ENCODE assay signal across 28 cellular contexts in genomic region chr16:66370786-66371684, GRCh38. TPM values are rescaled to one million over a fixed set of nuclear protein-coding genes. Genes with fewer than 3 reads are reported as not detected.
DNase-seq lines count a peak whose midpoint lies in the region; TF ChIP-seq lines count a peak whose summit lies in the region.
"Had no signal": no experiment of that assay in that cellular context is flagged by ENCODE, and none has a peak within 500 bp of the region (broad histone marks: within the 10 kb centered on the region; RNA-seq: fewer than 3 reads in every experiment).

No MANE protein-coding gene starts in this region.

- H2AFZ ChIP-seq in mammary epithelial cell (ENCODE audit: low read depth, low read length) (no peak overlapping the region), neuronal stem cell (ENCODE audit: low read length) (peak overlapping the region; percentile 28), GM23248 (no peak overlapping the region)

- no peaks in the 10 kb centered on the region for H3K9me3 ChIP-seq in breast epithelium
- no peaks in the 10 kb centered on the region for H3K9me3 ChIP-seq in mammary epithelial cell (replicated peaks; ENCODE audit: insufficient read depth, low read length)
- no peaks in the 10 kb centered on the region for H3K9me3 ChIP-seq in neuronal stem cell (replicated peaks in 1 of 2; ENCODE audit: control insufficient read depth in 2 of 2, insufficient read depth in 1 of 2, low read depth in 1 of 2, low read length in 2 of 2)
- H3K9me3 ChIP-seq in testis, result no peaks in the 10 kb centered on the region
- H3K9me3 ChIP-seq in BE2C, result no peaks in the 10 kb centered on the region
- H3K9me3 ChIP-seq in GM23248 (ENCODE audit: low read depth), result no peaks in the 10 kb centered on the region
- H3K9me3 ChIP-seq: ascending aorta, SK-N-SH had no signal

- H3K4me3 Mint-ChIP-seq in endothelial cell (ENCODE audit: unreplicated experiment) (peak overlapping the region; percentile 96), mesothelial cell of epicardium (no peak overlapping the region)
- H3K4me3 Mint-ChIP-seq: activated CD4-positive, alpha-beta memory T cell treated with anti-CD3 and anti-CD28 coated beads, Interleukin-2, amount 10 ng/mL, durations not matched to agents 7 days and 5 days; activated naive CD4-positive, alpha-beta T cell treated with anti-CD3 and anti-CD28 coated beads, Interleukin-2, amount 50 U/mL, for 24 hours; activated T-helper 17 cell treated with anti-CD3 and anti-CD28 coated beads, Interleukin-2, amount 50 U/mL, for 72 hours; naive B cell; stimulated activated memory B cell treated with anti-CD40 and anti-IgM and Interleukin-4, amounts not matched to agents 10 μg/mL and 1 μg/mL and 100 μg/mL, for 72 hours; T-helper 1 cell treated with Interleukin-12 subunit alpha and Interleukin-12 subunit beta and Interleukin-4 antibody, amounts not matched to agents 30 μg/mL and 1 μg/mL, for 36 hours had no signal

- H3K18ac ChIP-seq in neuronal stem cell (ENCODE audit: low read length), result peak overlapping the region; percentile 39

- no peaks in the 10 kb centered on the region for H3K79me1 ChIP-seq in neuronal stem cell (ENCODE audit: low read depth, low read length)

- in situ Hi-C loops in mammary epithelial cell (cut with MboI; ENCODE audit: low sequenced_read_pairs in 2 of 2) (no loop called here), GM23248 (cut with MboI) (no loop called here)

- TF ChIP-seq POLR2A in breast epithelium (IDR thresholded peaks at IDR 0.05) (no peak), testis (IDR thresholded peaks at IDR 0.05) (no peak)

- peak overlapping the region; percentile 12 for H2AK5ac ChIP-seq in neuronal stem cell (ENCODE audit: low read depth, low read length)

- H3K4me2 ChIP-seq in mammary epithelial cell (ENCODE audit: insufficient read depth, low read depth, low read length) (no peak overlapping the region), neuronal stem cell (ENCODE audit: insufficient read depth, low read length, poor library complexity, severe bottlenecking) (no peak overlapping the region), GM23248 (ENCODE audit: unreplicated experiment) (no peak overlapping the region)
- H3K4me2 ChIP-seq: SK-N-SH had no signal

- 81% methylated on average over 7 of the region's 9 CpGs for WGBS in mammary epithelial cell (ENCODE audit: low coverage, missing lambda C conversion rate)
- no CpG with 5 or more reads among the region's 9 CpGs for WGBS in neuronal stem cell (ENCODE audit: extremely low coverage in 2 of 2, insufficient read length in 2 of 2, insufficient replicate concordance in 1 of 2), 2 donors
- WGBS in testis, 2 donors, result 47 to 66% methylated on average over 4 to 9 of the region's 9 CpGs
- 61 to 62% methylated on average over 8 to 9 of the region's 9 CpGs for WGBS in GM23248 (ENCODE audit: low coverage in 1 of 2, low lambda C conversion rate in 2 of 2, missing lambda C conversion rate in 2 of 2), 2 experiments

- H3K9ac ChIP-seq in mammary epithelial cell (ENCODE audit: insufficient read depth, low read length) (no peak overlapping the region), neuronal stem cell (ENCODE audit: low read depth, low read length, poor library complexity) (no peak overlapping the region), GM23248 (no peak overlapping the region)
- H3K9ac ChIP-seq: SK-N-SH had no signal

- H3K27me3 Mint-ChIP-seq in endothelial cell (ENCODE audit: unreplicated experiment), result peaks cover 21% of the 10 kb centered on the region
- no peaks in the 10 kb centered on the region for H3K27me3 Mint-ChIP-seq in mesothelial cell of epicardium (ENCODE audit: low read depth)

- intact Hi-C loops in breast epithelium (cut with DNase I; ENCODE audit: low total_unique reads), result no loop called here
- intact Hi-C loops in mammary epithelial cell (cut with micrococcal nuclease), result no loop called here
- intact Hi-C loops in testis (cut with DNase I; ENCODE audit: low total_unique reads), result no loop called here

- no peaks in the 10 kb centered on the region for H3K9me2 ChIP-seq in GM23248 (ENCODE audit: insufficient read depth)
- H3K9me2 ChIP-seq: SK-N-SH had no signal

- H4K91ac ChIP-seq in neuronal stem cell (ENCODE audit: low read depth, low read length, poor library complexity), result no peak overlapping the region

- no peak overlapping the region for H2BK120ac ChIP-seq in neuronal stem cell (ENCODE audit: low read depth, low read length)

- no peak overlapping the region for H2BK15ac ChIP-seq in neuronal stem cell (ENCODE audit: low read length)

- no peaks in the 10 kb centered on the region for H3K27me3 ChIP-seq in breast epithelium
- no peaks in the 10 kb centered on the region for H3K27me3 ChIP-seq in mammary epithelial cell (ENCODE audit: insufficient read depth, low read length)
- H3K27me3 ChIP-seq in neuronal stem cell (ENCODE audit: control insufficient read depth in 3 of 3, insufficient read depth in 3 of 3, low read depth in 1 of 3, low read length in 3 of 3), result no peaks in the 10 kb centered on the region
- no peaks in the 10 kb centered on the region for H3K27me3 ChIP-seq in testis
- no peaks in the 10 kb centered on the region for H3K27me3 ChIP-seq in BE2C
- peaks cover 3% of the 10 kb centered on the region; the same call in 1 of the 2 replicates for H3K27me3 ChIP-seq in GM23248 (replicated peaks; ENCODE audit: insufficient read depth)
- H3K27me3 ChIP-seq: ascending aorta had no signal

- H3K36me3 Mint-ChIP-seq in endothelial cell (ENCODE audit: low read depth, unreplicated experiment), result peaks cover 46% of the 10 kb centered on the region
- no peaks in the 10 kb centered on the region for H3K36me3 Mint-ChIP-seq in mesothelial cell of epicardium
- H3K36me3 Mint-ChIP-seq: activated naive CD4-positive, alpha-beta T cell treated with anti-CD3 and anti-CD28 coated beads, Interleukin-2, amount 50 U/mL, for 24 hours; CD4-positive, CD25-positive, alpha-beta regulatory T cell; naive B cell; stimulated activated memory B cell treated with anti-CD40 and anti-IgM and Interleukin-4, amounts not matched to agents 10 μg/mL and 1 μg/mL and 100 μg/mL, for 72 hours had no signal

- H3K14ac ChIP-seq in neuronal stem cell (ENCODE audit: low read length), result no peak overlapping the region

- H3K23ac ChIP-seq in neuronal stem cell (ENCODE audit: low read depth, low read length, poor library complexity), result no peak overlapping the region

- H3K27ac Mint-ChIP-seq in endothelial cell (ENCODE audit: unreplicated experiment), result peak overlapping the region; percentile 84
- H3K27ac Mint-ChIP-seq in mesothelial cell of epicardium, result no peak overlapping the region
- H3K27ac Mint-ChIP-seq: activated CD4-positive, alpha-beta memory T cell treated with anti-CD3 and anti-CD28 coated beads, Interleukin-2, amount 10 ng/mL, durations not matched to agents 7 days and 5 days; activated naive CD4-positive, alpha-beta T cell treated with anti-CD3 and anti-CD28 coated beads, Interleukin-2, amount 50 U/mL, for 24 hours; activated T-helper 17 cell treated with anti-CD3 and anti-CD28 coated beads, Interleukin-2, amount 50 U/mL, for 72 hours; CD4-positive, CD25-positive, alpha-beta regulatory T cell; stimulated activated memory B cell treated with anti-CD40 and anti-IgM and Interleukin-4, amounts not matched to agents 10 μg/mL and 1 μg/mL and 100 μg/mL, for 72 hours; T-helper 1 cell treated with Interleukin-12 subunit alpha and Interleukin-12 subunit beta and Interleukin-4 antibody, amounts not matched to agents 30 μg/mL and 1 μg/mL, for 36 hours had no signal

- H3K79me2 ChIP-seq in mammary epithelial cell (ENCODE audit: insufficient read depth, low read length) (no peaks in the 10 kb centered on the region), GM23248 (ENCODE audit: insufficient read depth) (no peaks in the 10 kb centered on the region)

- H4K8ac ChIP-seq in neuronal stem cell (ENCODE audit: low read depth, low read length), result no peak overlapping the region

- H3K9me3 Mint-ChIP-seq in endothelial cell (ENCODE audit: unreplicated experiment) (no peaks in the 10 kb centered on the region), mesothelial cell of epicardium (no peaks in the 10 kb centered on the region)
- H3K9me3 Mint-ChIP-seq: activated CD4-positive, alpha-beta memory T cell treated with anti-CD3 and anti-CD28 coated beads, Interleukin-2, amount 10 ng/mL, durations not matched to agents 7 days and 5 days; activated naive CD4-positive, alpha-beta T cell treated with anti-CD3 and anti-CD28 coated beads, Interleukin-2, amount 50 U/mL, for 24 hours; activated T-helper 17 cell treated with anti-CD3 and anti-CD28 coated beads, Interleukin-2, amount 50 U/mL, for 72 hours; CD4-positive, CD25-positive, alpha-beta regulatory T cell; naive B cell; stimulated activated memory B cell treated with anti-CD40 and anti-IgM and Interleukin-4, amounts not matched to agents 10 μg/mL and 1 μg/mL and 100 μg/mL, for 72 hours; T-helper 1 cell treated with Interleukin-12 subunit alpha and Interleukin-12 subunit beta and Interleukin-4 antibody, amounts not matched to agents 30 μg/mL and 1 μg/mL, for 36 hours had no signal

- H3K4me1 Mint-ChIP-seq in endothelial cell (ENCODE audit: unreplicated experiment) (peaks cover 64% of the 10 kb centered on the region), mesothelial cell of epicardium (no peaks in the 10 kb centered on the region)
- H3K4me1 Mint-ChIP-seq: activated T-helper 17 cell treated with anti-CD3 and anti-CD28 coated beads, Interleukin-2, amount 50 U/mL, for 72 hours had no signal

- H4K20me1 ChIP-seq in mammary epithelial cell (ENCODE audit: insufficient read depth, low read length), result no peaks in the 10 kb centered on the region
- H4K20me1 ChIP-seq in GM23248 (ENCODE audit: insufficient read depth), result no peaks in the 10 kb centered on the region

- CTCF ChIA-PET in mammary epithelial cell (lab: Charles Lee; ENCODE audit: low non-redundant PET), result no interaction called here

- no peaks in the 10 kb centered on the region for H3K36me3 ChIP-seq in breast epithelium
- H3K36me3 ChIP-seq in mammary epithelial cell (ENCODE audit: insufficient read depth, low read length), result no peaks in the 10 kb centered on the region
- no peaks in the 10 kb centered on the region for H3K36me3 ChIP-seq in neuronal stem cell (replicated peaks in 1 of 2; ENCODE audit: control insufficient read depth in 2 of 2, insufficient read depth in 2 of 2, low read length in 2 of 2)
- H3K36me3 ChIP-seq in testis (ENCODE audit: low read depth, missing control alignments), result no peaks in the 10 kb centered on the region
- H3K36me3 ChIP-seq in BE2C, result no peaks in the 10 kb centered on the region
- no peaks in the 10 kb centered on the region for H3K36me3 ChIP-seq in GM23248 (ENCODE audit: low read depth)
- H3K36me3 ChIP-seq: ascending aorta had no signal

- dilution Hi-C loops in mammary epithelial cell (cut with HindIII; ENCODE audit: low sequenced_read_pairs), result no loop called here

- H3K27ac ChIP-seq in breast epithelium (peak overlapping the region; percentile 11 to 88), mammary epithelial cell (ENCODE audit: insufficient read depth, low read depth, low read length) (no peak overlapping the region), neuronal stem cell (replicated peaks; ENCODE audit: low read length) (no peak overlapping the region), testis (peak overlapping the region in 1 of 2 donors; percentile 44), GM23248 (no peak overlapping the region)
- H3K27ac ChIP-seq: ascending aorta had no signal

- BruUV-seq in mammary epithelial cell (replicated peaks; lab: Mats Ljungman, UMichigan), result no TSS peak

- DNase-seq in breast epithelium (ENCODE audit: low spot score in 2 of 2) (no peak), mammary epithelial cell (no peak), endothelial cell (ENCODE audit: low spot score) (no peak), neuronal stem cell (ENCODE audit: low spot score) (no peak), testis (peak; percentile 55), mesothelial cell of epicardium (ENCODE audit: low spot score in 2 of 2, unreplicated experiment in 2 of 2) (no peak), BE2C (no peak), GM23248 (no peak)
- DNase-seq: 8988T; activated CD4-positive, alpha-beta memory T cell treated with anti-CD3 and anti-CD28 coated beads, Interleukin-2, amount 10 ng/mL, durations not matched to agents 7 days and 5 days; activated CD4-positive, CD25-positive, alpha-beta regulatory T cell treated with anti-CD3 and anti-CD28 coated beads, Interleukin-2, amount 50 U/mL, for 72 hours; caudate nucleus; CD4-positive, CD25-positive, alpha-beta regulatory T cell; dermis blood vessel endothelial cell; mesendoderm; naive B cell; NCI-H1436; NCI-H345; NCI-H748 treated with DMSO at 0.1 percent for 48 hours; retina; SK-N-SH; stimulated activated CD4-positive, alpha-beta T cell treated with anti-CD3 and anti-CD28 coated beads, Interleukin-12 subunit alpha, Interleukin-12 subunit beta, amount 100 ng/mL, for 4 hours; stimulated activated CD4-positive, alpha-beta T cell treated with anti-CD3 and anti-CD28 coated beads, Interleukin-4, amount 100 ng/mL, for 24 hours had no signal

- peak overlapping the region; percentile 7 for H2BK5ac ChIP-seq in neuronal stem cell (ENCODE audit: low read length)

- H3K4me1 ChIP-seq in breast epithelium, result peaks cover 3 to 10% of the 10 kb centered on the region in 2 donors
- H3K4me1 ChIP-seq in mammary epithelial cell (ENCODE audit: insufficient read depth, low read length), result peaks cover 3% of the 10 kb centered on the region
- H3K4me1 ChIP-seq in neuronal stem cell (ENCODE audit: control insufficient read depth in 2 of 2, insufficient read depth in 1 of 2, low read depth in 1 of 2, low read length in 2 of 2), result peaks cover 13 to 16% of the 10 kb centered on the region in 2 donors
- H3K4me1 ChIP-seq in testis, result peaks cover 16% of the 10 kb centered on the region
- no peaks in the 10 kb centered on the region for H3K4me1 ChIP-seq in BE2C
- no peaks in the 10 kb centered on the region for H3K4me1 ChIP-seq in GM23248 (ENCODE audit: insufficient read depth)

- TF ChIP-seq CTCF in breast epithelium (IDR thresholded peaks at IDR 0.05), result no peak
- TF ChIP-seq CTCF in mammary epithelial cell (conservative IDR thresholded peaks at IDR 0.05 in 1 of 2, IDR thresholded peaks at IDR 0.05 in 1 of 2; ENCODE audit: extremely low read depth in 1 of 2, insufficient read depth in 1 of 2, low read depth in 1 of 2, low read length in 2 of 2), result no peak
- TF ChIP-seq CTCF in endothelial cell (IDR thresholded peaks at IDR 0.05; ENCODE audit: unreplicated experiment), result no peak
- no peak for TF ChIP-seq CTCF in testis (IDR thresholded peaks at IDR 0.05)
- no peak for TF ChIP-seq CTCF in mesothelial cell of epicardium (IDR thresholded peaks at IDR 0.05; ENCODE audit: unreplicated experiment)
- no peak for TF ChIP-seq CTCF in BE2C (IDR thresholded peaks at IDR 0.05; ENCODE audit: low read depth, low read length)

- H3K4me3 ChIP-seq in breast epithelium (peak overlapping the region in 1 of 3 donors; percentile 9), mammary epithelial cell (replicated peaks in 1 of 3; ENCODE audit: insufficient read depth in 1 of 3, low read depth in 2 of 3, low read length in 3 of 3) (no peak overlapping the region), neuronal stem cell (ENCODE audit: low read length in 2 of 2) (no peak overlapping the region), testis (no peak overlapping the region), BE2C (ENCODE audit: low read depth, low read length) (no peak overlapping the region), GM23248 (no peak overlapping the region)
- H3K4me3 ChIP-seq: ascending aorta had no signal

- no peak overlapping the region for H3K4ac ChIP-seq in neuronal stem cell (ENCODE audit: low read length)

- H3F3A ChIP-seq in GM23248 (ENCODE audit: insufficient read depth), result no peaks in the 10 kb centered on the region

- no peak overlapping the region for H2BK12ac ChIP-seq in neuronal stem cell (ENCODE audit: low read length)

RNA-seq across cellular contexts. Expression of gene CDH5, which starts 4.5 kb away (rescaled TPM):
- total RNA-seq in breast epithelium (10 to 100 TPM; 19.2 to 52.8 (median 45.1) TPM), mammary epithelial cell (under 1 TPM in 1 of 2 donors, not detected in 1; 0.12 TPM), endothelial cell (ENCODE audit: unreplicated experiment) (1,308 TPM), testis (10 to 100 TPM; 22.1 to 40.6 TPM), mesothelial cell of epicardium (0.09 to 0.27 TPM (median 0.16 TPM) in 3 replicates)
- polyA plus RNA-seq in mammary epithelial cell (0.03 TPM), testis (ENCODE audit: insufficient read depth, low read depth, low replicate concordance) (23.8 TPM), GM23248 (2016; fragmentation: Nextera tagmentation; extraction: Ambion mirVana) (not detected in 2 replicates)
- not detected for polyA minus RNA-seq in mammary epithelial cell
- polyA plus RNA-seq in neuronal stem cell (2013, experiment 1 of 2), result 0.21 TPM
- polyA plus RNA-seq in neuronal stem cell (2013, experiment 2 of 2), result 0.25 TPM
- 1.7 TPM for polyA plus RNA-seq in BE2C (2012; ENCODE audit: insufficient read depth, insufficient read length, low read depth)
- not detected in 2 replicates for total RNA-seq in GM23248 (2014; rRNA removed; shearing (Covaris generic))
- total RNA-seq: activated CD4-positive, alpha-beta memory T cell treated with anti-CD3 and anti-CD28 coated beads, Interleukin-2, amount 10 ng/mL, durations not matched to agents 7 days and 5 days; activated T-helper 17 cell treated with anti-CD3 and anti-CD28 coated beads, Interleukin-2, amount 50 U/mL, for 72 hours; CD4-positive, CD25-positive, alpha-beta regulatory T cell had no signal
- polyA plus RNA-seq: CD4-positive, CD25-positive, alpha-beta regulatory T cell; SK-N-SH had no signal

RNA-seq across cellular contexts. Expression of gene BEAN1, which starts 56.1 kb away (rescaled TPM):
- total RNA-seq in breast epithelium, result 1 to 10 TPM in 1 of 3 donors, under 1 TPM in 1, not detected in 1; 0.16 to 3.5 TPM
- total RNA-seq in mammary epithelial cell, result 1 to 10 TPM; 1.3 to 1.9 TPM
- polyA plus RNA-seq in mammary epithelial cell, result 0.61 TPM
- polyA minus RNA-seq in mammary epithelial cell, result not detected
- 0.49 TPM for total RNA-seq in endothelial cell (ENCODE audit: unreplicated experiment)
- polyA plus RNA-seq in neuronal stem cell (2013, experiment 1 of 2), result 1.4 TPM
- 1.6 TPM for polyA plus RNA-seq in neuronal stem cell (2013, experiment 2 of 2)
- 1 to 10 TPM; 4.2 to 6.1 TPM for total RNA-seq in testis
- 18.0 TPM for polyA plus RNA-seq in testis (ENCODE audit: insufficient read depth, low read depth, low replicate concordance)
- 0.82 to 1.1 TPM (median 1.0 TPM) in 3 replicates for total RNA-seq in mesothelial cell of epicardium
- not detected for polyA plus RNA-seq in BE2C (2012; ENCODE audit: insufficient read depth, insufficient read length, low read depth)
- 0.32 and 1.1 TPM in 2 replicates for total RNA-seq in GM23248 (2014; rRNA removed; shearing (Covaris generic))
- polyA plus RNA-seq in GM23248 (2016; fragmentation: Nextera tagmentation; extraction: Ambion mirVana), result 0.50 and 0.89 TPM in 2 replicates
- total RNA-seq: activated CD4-positive, alpha-beta memory T cell treated with anti-CD3 and anti-CD28 coated beads, Interleukin-2, amount 10 ng/mL, durations not matched to agents 7 days and 5 days; activated T-helper 17 cell treated with anti-CD3 and anti-CD28 coated beads, Interleukin-2, amount 50 U/mL, for 72 hours; ascending aorta; CD4-positive, CD25-positive, alpha-beta regulatory T cell had no signal

Comparison
In these comparisons a context has a peak if more than half of its experiments do, and no peak if none do; other contexts are left out.
1. H3K27ac ChIP-seq: peak in breast epithelium (2 of 2); none in mammary epithelial cell (single experiment), neuronal stem cell (single experiment) and GM23248 (single experiment).
2. RNA of gene CDH5, which starts 4.5 kb away (total RNA-seq): 1,308 TPM in endothelial cell (single experiment); 19.2 to 52.8 TPM in breast epithelium, 22.1 to 40.6 TPM in testis, 0.09 to 0.27 TPM in mesothelial cell of epicardium, 0.12 TPM in mammary epithelial cell and not detected in GM23248; every median in the first group is over 10 times any median in the second.